ENCODE assay signal across 1 cellular context in genomic region chr16:89217388-89218191, GRCh38.
TF ChIP-seq lines count a peak whose summit lies in the region.

Gene ZNF778, plus strand, starts transcription at chr16:89217703. Its CDS starts 3,425 bp downstream, at chr16:89221128.

TF ChIP-seq in HepG2, 621 proteins besides CTCF, POLR2A, EP300 and RAD21 (continued from another document and continues in another):
- TF ChIP-seq, protein P1, sequence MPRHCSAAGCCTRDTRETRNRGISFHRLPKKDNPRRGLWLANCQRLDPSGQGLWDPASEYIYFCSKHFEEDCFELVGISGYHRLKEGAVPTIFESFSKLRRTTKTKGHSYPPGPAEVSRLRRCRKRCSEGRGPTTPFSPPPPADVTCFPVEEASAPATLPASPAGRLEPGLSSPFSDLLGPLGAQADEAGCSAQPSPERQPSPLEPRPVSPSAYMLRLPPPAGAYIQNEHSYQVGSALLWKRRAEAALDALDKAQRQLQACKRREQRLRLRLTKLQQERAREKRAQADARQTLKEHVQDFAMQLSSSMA (CRISPR knock-in tag; IDR thresholded peaks at IDR 0.05) = no peak
- TF ChIP-seq FLYWCH1 (CRISPR knock-in tag; IDR thresholded peaks at IDR 0.05) (no peak), ZNF513 (CRISPR knock-in tag; conservative IDR thresholded peaks at IDR 0.05) (peak; percentile 80; the same call in 1 of the 2 replicates), NR1H2 (CRISPR knock-in tag; IDR thresholded peaks at IDR 0.05; ENCODE audit: borderline replicate concordance, low read depth) (peak; percentile 91), ZNF567 (CRISPR knock-in tag; IDR thresholded peaks at IDR 0.05; ENCODE audit: borderline replicate concordance) (no peak), ZKSCAN8 (CRISPR knock-in tag; IDR thresholded peaks at IDR 0.05; ENCODE audit: borderline replicate concordance) (peak; percentile 77), LCORL (IDR thresholded peaks at IDR 0.05) (no peak), LCORL (CRISPR knock-in tag; IDR thresholded peaks at IDR 0.05) (peak; percentile 76), ZNF691 (CRISPR knock-in tag; IDR thresholded peaks at IDR 0.05; ENCODE audit: borderline replicate concordance, low read depth) (peak; percentile 82; the same call in 1 of the 2 replicates), AHR (CRISPR knock-in tag; IDR thresholded peaks at IDR 0.05) (peak; percentile 77; the same call in 1 of the 2 replicates), ZNF546 (CRISPR knock-in tag; conservative IDR thresholded peaks at IDR 0.05) (peak; percentile 70; the same call in 1 of the 2 replicates), ZNF557 (CRISPR knock-in tag; IDR thresholded peaks at IDR 0.05) (peak; percentile 66; the same call in 1 of the 2 replicates), PRDM4 (CRISPR knock-in tag; IDR thresholded peaks at IDR 0.05; ENCODE audit: borderline replicate concordance) (0 out of 2 replicates have a peak, but pooled peaks have one; percentile 28), GLMP (CRISPR knock-in tag; IDR thresholded peaks at IDR 0.05; ENCODE audit: borderline replicate concordance) (no peak), TARDBP (CRISPR knock-in tag; IDR thresholded peaks at IDR 0.05) (peak; percentile 59), ETV6 (CRISPR knock-in tag; conservative IDR thresholded peaks at IDR 0.05) (peak; percentile 92), ARNTL (CRISPR knock-in tag; IDR thresholded peaks at IDR 0.05) (peak; percentile 81), IKZF1 (IDR thresholded peaks at IDR 0.05) (no peak), SIX1 (CRISPR knock-in tag; IDR thresholded peaks at IDR 0.05; ENCODE audit: borderline replicate concordance) (0 out of 2 replicates have a peak, but pooled peaks have one; percentile 20), ZBTB46 (CRISPR knock-in tag; IDR thresholded peaks at IDR 0.05; ENCODE audit: borderline replicate concordance) (0 out of 2 replicates have a peak, but pooled peaks have one; percentile 37), HDAC2 (CRISPR knock-in tag; IDR thresholded peaks at IDR 0.05) (peak; percentile 96), ZFY (CRISPR knock-in tag; IDR thresholded peaks at IDR 0.05) (peak; percentile 99), RFXANK (CRISPR knock-in tag; IDR thresholded peaks at IDR 0.05) (peak; percentile 48; the same call in 1 of the 2 replicates), ZFP62 (CRISPR knock-in tag; IDR thresholded peaks at IDR 0.05) (0 out of 2 replicates have a peak, but pooled peaks have one; percentile 50), ZNF891 (CRISPR knock-in tag; IDR thresholded peaks at IDR 0.05) (peak; percentile 86; the same call in 1 of the 2 replicates), MATR3 (CRISPR knock-in tag; IDR thresholded peaks at IDR 0.05) (no peak), GABPB1 (CRISPR knock-in tag; IDR thresholded peaks at IDR 0.05) (peak; percentile 100), MEIS2 (CRISPR knock-in tag; IDR thresholded peaks at IDR 0.05) (peak; percentile 66), YY1 (IDR thresholded peaks at IDR 0.05; ENCODE audit: insufficient read depth, insufficient replicate concordance, low read depth, low read length) (peak; percentile 64), SALL1 (CRISPR knock-in tag; IDR thresholded peaks at IDR 0.05) (peak; percentile 90), HOXA9 (CRISPR knock-in tag; IDR thresholded peaks at IDR 0.05; ENCODE audit: borderline replicate concordance) (no peak), ZNF253 (CRISPR knock-in tag; IDR thresholded peaks at IDR 0.05; ENCODE audit: borderline replicate concordance) (peak; percentile 83), MAFF (IDR thresholded peaks at IDR 0.05; ENCODE audit: low read depth, low read length) (no peak), ZKSCAN1 (IDR thresholded peaks at IDR 0.05; ENCODE audit: low read length) (0 out of 2 replicates have a peak, but pooled peaks have one; percentile 14), SAFB2 (CRISPR knock-in tag; IDR thresholded peaks at IDR 0.05; ENCODE audit: borderline replicate concordance, low read depth) (peak; percentile 96; the same call in 1 of the 2 replicates), NFATC3 (CRISPR knock-in tag; IDR thresholded peaks at IDR 0.05) (0 out of 2 replicates have a peak, but pooled peaks have one; percentile 25)
- TF ChIP-seq, protein P2, sequence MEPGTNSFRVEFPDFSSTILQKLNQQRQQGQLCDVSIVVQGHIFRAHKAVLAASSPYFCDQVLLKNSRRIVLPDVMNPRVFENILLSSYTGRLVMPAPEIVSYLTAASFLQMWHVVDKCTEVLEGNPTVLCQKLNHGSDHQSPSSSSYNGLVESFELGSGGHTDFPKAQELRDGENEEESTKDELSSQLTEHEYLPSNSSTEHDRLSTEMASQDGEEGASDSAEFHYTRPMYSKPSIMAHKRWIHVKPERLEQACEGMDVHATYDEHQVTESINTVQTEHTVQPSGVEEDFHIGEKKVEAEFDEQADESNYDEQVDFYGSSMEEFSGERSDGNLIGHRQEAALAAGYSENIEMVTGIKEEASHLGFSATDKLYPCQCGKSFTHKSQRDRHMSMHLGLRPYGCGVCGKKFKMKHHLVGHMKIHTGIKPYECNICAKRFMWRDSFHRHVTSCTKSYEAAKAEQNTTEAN (CRISPR knock-in tag; conservative IDR thresholded peaks at IDR 0.05) = peak; percentile 63; the same call in 1 of the 2 replicates
- TF ChIP-seq, protein P3, sequence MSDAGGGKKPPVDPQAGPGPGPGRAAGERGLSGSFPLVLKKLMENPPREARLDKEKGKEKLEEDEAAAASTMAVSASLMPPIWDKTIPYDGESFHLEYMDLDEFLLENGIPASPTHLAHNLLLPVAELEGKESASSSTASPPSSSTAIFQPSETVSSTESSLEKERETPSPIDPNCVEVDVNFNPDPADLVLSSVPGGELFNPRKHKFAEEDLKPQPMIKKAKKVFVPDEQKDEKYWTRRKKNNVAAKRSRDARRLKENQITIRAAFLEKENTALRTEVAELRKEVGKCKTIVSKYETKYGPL (CRISPR knock-in tag; IDR thresholded peaks at IDR 0.05) = 0 out of 2 replicates have a peak, but pooled peaks have one; percentile 57
- TF ChIP-seq, protein P4, sequence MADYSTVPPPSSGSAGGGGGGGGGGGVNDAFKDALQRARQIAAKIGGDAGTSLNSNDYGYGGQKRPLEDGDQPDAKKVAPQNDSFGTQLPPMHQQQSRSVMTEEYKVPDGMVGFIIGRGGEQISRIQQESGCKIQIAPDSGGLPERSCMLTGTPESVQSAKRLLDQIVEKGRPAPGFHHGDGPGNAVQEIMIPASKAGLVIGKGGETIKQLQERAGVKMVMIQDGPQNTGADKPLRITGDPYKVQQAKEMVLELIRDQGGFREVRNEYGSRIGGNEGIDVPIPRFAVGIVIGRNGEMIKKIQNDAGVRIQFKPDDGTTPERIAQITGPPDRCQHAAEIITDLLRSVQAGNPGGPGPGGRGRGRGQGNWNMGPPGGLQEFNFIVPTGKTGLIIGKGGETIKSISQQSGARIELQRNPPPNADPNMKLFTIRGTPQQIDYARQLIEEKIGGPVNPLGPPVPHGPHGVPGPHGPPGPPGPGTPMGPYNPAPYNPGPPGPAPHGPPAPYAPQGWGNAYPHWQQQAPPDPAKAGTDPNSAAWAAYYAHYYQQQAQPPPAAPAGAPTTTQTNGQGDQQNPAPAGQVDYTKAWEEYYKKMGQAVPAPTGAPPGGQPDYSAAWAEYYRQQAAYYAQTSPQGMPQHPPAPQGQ (CRISPR knock-in tag; IDR thresholded peaks at IDR 0.05; ENCODE audit: borderline replicate concordance) = no peak
- TF ChIP-seq, protein P5, sequence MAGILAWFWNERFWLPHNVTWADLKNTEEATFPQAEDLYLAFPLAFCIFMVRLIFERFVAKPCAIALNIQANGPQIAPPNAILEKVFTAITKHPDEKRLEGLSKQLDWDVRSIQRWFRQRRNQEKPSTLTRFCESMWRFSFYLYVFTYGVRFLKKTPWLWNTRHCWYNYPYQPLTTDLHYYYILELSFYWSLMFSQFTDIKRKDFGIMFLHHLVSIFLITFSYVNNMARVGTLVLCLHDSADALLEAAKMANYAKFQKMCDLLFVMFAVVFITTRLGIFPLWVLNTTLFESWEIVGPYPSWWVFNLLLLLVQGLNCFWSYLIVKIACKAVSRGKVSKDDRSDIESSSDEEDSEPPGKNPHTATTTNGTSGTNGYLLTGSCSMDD (CRISPR knock-in tag; IDR thresholded peaks at IDR 0.05) = peak; percentile 51; the same call in 1 of the 2 replicates
- TF ChIP-seq, protein P6, sequence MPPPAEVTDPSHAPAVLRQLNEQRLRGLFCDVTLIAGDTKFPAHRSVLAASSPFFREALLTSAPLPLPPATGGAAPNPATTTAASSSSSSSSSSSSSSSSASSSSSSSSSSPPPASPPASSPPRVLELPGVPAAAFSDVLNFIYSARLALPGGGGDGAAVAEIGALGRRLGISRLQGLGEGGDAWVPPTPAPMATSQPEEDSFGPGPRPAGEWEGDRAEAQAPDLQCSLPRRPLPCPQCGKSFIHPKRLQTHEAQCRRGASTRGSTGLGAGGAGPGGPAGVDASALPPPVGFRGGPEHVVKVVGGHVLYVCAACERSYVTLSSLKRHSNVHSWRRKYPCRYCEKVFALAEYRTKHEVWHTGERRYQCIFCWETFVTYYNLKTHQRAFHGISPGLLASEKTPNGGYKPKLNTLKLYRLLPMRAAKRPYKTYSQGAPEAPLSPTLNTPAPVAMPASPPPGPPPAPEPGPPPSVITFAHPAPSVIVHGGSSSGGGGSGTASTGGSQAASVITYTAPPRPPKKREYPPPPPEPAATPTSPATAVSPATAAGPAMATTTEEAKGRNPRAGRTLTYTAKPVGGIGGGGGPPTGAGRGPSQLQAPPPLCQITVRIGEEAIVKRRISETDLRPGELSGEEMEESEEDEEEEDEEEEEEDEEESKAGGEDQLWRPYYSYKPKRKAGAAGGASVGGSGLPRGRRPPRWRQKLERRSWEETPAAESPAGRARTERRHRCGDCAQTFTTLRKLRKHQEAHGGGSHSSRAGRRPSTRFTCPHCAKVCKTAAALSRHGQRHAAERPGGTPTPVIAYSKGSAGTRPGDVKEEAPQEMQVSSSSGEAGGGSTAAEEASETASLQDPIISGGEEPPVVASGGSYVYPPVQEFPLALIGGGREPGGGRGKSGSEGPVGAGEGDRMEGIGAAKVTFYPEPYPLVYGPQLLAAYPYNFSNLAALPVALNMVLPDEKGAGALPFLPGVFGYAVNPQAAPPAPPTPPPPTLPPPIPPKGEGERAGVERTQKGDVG (CRISPR knock-in tag; IDR thresholded peaks at IDR 0.05; ENCODE audit: borderline replicate concordance) = peak; percentile 84; the same call in 1 of the 2 replicates
- TF ChIP-seq, protein P7, sequence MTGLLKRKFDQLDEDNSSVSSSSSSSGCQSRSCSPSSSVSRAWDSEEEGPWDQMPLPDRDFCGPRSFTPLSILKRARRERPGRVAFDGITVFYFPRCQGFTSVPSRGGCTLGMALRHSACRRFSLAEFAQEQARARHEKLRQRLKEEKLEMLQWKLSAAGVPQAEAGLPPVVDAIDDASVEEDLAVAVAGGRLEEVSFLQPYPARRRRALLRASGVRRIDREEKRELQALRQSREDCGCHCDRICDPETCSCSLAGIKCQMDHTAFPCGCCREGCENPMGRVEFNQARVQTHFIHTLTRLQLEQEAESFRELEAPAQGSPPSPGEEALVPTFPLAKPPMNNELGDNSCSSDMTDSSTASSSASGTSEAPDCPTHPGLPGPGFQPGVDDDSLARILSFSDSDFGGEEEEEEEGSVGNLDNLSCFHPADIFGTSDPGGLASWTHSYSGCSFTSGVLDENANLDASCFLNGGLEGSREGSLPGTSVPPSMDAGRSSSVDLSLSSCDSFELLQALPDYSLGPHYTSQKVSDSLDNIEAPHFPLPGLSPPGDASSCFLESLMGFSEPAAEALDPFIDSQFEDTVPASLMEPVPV (CRISPR knock-in tag; IDR thresholded peaks at IDR 0.05) = no peak
